ENCODE assay signal across 1 cellular context in the genomic region with DNA sequence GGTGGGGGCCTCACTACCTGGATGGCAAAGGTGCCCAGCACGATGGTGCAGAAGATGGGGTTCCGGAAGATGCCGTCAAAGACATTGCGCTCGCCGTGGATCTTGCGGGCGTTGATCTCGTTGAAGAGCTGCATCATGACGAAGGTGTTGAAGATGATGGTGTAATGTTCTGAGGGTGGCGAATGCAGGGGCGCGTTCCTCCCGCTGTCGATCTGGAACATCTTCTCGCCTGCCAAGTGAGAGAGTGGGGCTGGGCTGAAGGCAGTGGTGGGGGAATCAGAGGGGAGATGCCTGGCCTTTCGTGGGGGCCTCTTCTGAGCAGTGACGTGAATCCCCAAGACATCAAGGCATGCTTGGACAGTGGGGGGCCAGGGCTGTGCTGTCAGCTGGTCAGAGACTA.
TF ChIP-seq lines count a peak whose summit lies in the region.

No MANE protein-coding gene starts in this region.

TF ChIP-seq in HepG2, 621 proteins besides CTCF, POLR2A, EP300 and RAD21:
- TF ChIP-seq, protein P1, sequence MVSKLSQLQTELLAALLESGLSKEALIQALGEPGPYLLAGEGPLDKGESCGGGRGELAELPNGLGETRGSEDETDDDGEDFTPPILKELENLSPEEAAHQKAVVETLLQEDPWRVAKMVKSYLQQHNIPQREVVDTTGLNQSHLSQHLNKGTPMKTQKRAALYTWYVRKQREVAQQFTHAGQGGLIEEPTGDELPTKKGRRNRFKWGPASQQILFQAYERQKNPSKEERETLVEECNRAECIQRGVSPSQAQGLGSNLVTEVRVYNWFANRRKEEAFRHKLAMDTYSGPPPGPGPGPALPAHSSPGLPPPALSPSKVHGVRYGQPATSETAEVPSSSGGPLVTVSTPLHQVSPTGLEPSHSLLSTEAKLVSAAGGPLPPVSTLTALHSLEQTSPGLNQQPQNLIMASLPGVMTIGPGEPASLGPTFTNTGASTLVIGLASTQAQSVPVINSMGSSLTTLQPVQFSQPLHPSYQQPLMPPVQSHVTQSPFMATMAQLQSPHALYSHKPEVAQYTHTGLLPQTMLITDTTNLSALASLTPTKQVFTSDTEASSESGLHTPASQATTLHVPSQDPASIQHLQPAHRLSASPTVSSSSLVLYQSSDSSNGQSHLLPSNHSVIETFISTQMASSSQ (IDR thresholded peaks at IDR 0.05; ENCODE audit: low read depth) = no peak
- TF ChIP-seq, protein P1 (CRISPR knock-in tag; IDR thresholded peaks at IDR 0.05; ENCODE audit: borderline replicate concordance) = no peak
- TF ChIP-seq KDM5B (CRISPR knock-in tag; IDR thresholded peaks at IDR 0.05; ENCODE audit: borderline replicate concordance) (no peak), ZNF564 (CRISPR knock-in tag; IDR thresholded peaks at IDR 0.05) (no peak), SIX1 (CRISPR knock-in tag; IDR thresholded peaks at IDR 0.05; ENCODE audit: borderline replicate concordance) (no peak), PRDM4 (CRISPR knock-in tag; IDR thresholded peaks at IDR 0.05; ENCODE audit: borderline replicate concordance) (no peak), ZNF724P (CRISPR knock-in tag; IDR thresholded peaks at IDR 0.05; ENCODE audit: borderline replicate concordance) (no peak), ZBTB39 (CRISPR knock-in tag; IDR thresholded peaks at IDR 0.05) (no peak), ZNF850 (CRISPR knock-in tag; conservative IDR thresholded peaks at IDR 0.05) (no peak), REXO4 (CRISPR knock-in tag; IDR thresholded peaks at IDR 0.05; ENCODE audit: borderline replicate concordance) (no peak), ZNF136 (CRISPR knock-in tag; IDR thresholded peaks at IDR 0.05; ENCODE audit: low read depth) (no peak)
- TF ChIP-seq, protein P2, sequence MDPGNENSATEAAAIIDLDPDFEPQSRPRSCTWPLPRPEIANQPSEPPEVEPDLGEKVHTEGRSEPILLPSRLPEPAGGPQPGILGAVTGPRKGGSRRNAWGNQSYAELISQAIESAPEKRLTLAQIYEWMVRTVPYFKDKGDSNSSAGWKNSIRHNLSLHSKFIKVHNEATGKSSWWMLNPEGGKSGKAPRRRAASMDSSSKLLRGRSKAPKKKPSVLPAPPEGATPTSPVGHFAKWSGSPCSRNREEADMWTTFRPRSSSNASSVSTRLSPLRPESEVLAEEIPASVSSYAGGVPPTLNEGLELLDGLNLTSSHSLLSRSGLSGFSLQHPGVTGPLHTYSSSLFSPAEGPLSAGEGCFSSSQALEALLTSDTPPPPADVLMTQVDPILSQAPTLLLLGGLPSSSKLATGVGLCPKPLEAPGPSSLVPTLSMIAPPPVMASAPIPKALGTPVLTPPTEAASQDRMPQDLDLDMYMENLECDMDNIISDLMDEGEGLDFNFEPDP (CRISPR knock-in tag; conservative IDR thresholded peaks at IDR 0.05) = no peak
- TF ChIP-seq, protein P3, sequence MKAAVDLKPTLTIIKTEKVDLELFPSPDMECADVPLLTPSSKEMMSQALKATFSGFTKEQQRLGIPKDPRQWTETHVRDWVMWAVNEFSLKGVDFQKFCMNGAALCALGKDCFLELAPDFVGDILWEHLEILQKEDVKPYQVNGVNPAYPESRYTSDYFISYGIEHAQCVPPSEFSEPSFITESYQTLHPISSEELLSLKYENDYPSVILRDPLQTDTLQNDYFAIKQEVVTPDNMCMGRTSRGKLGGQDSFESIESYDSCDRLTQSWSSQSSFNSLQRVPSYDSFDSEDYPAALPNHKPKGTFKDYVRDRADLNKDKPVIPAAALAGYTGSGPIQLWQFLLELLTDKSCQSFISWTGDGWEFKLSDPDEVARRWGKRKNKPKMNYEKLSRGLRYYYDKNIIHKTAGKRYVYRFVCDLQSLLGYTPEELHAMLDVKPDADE (CRISPR knock-in tag; IDR thresholded peaks at IDR 0.05) = no peak
